ENCODE assay signal across 12 cellular contexts in genomic region chr9:132988244-132989013, GRCh38. TPM values are rescaled to one million over a fixed set of nuclear protein-coding genes. Genes with fewer than 3 reads are reported as not detected.
A peak's percentile ranks its signal among the peaks of the same experiment; 100 is the strongest.
DNase-seq lines count a peak whose midpoint lies in the region; ATAC-seq and TF ChIP-seq lines count a peak whose summit lies in the region.
"Had no signal": no experiment of that assay in that cellular context is flagged by ENCODE, and none has a peak within 500 bp of the region (broad histone marks: within the 10 kb centered on the region; RNA-seq: fewer than 3 reads in every experiment).

No MANE protein-coding gene starts in this region.

- intact Hi-C loops in Panc1 (cut with micrococcal nuclease; ENCODE audit: unreplicated experiment) = no loop called here
- intact Hi-C loops in lower lobe of right lung (cut with DNase I) = no loop called here
- intact Hi-C loops in MCF 10A (cut with micrococcal nuclease) = no loop called here

- peaks cover 0 to 7% of the 10 kb centered on the region in 2 donors for H3K9me3 Mint-ChIP-seq in stimulated activated naive CD8-positive, alpha-beta T cell treated with anti-CD3 and anti-CD28 coated beads, Interleukin-15, amount 100 ng/mL, for 72 hours
- H3K9me3 Mint-ChIP-seq in MCF 10A (ENCODE audit: unreplicated experiment) = no peaks in the 10 kb centered on the region

- H3K27ac Mint-ChIP-seq in stimulated activated naive CD8-positive, alpha-beta T cell treated with anti-CD3 and anti-CD28 coated beads, Interleukin-15, amount 100 ng/mL, for 72 hours = no peak overlapping the region
- no peak overlapping the region for H3K27ac Mint-ChIP-seq in MCF 10A (ENCODE audit: low read depth, unreplicated experiment)
- H3K27ac Mint-ChIP-seq: CD4-positive, CD25-positive, alpha-beta regulatory T cell; IgD-negative memory B cell had no signal

- H3K4me3 ChIP-seq in Panc1 (ENCODE audit: low read depth in 2 of 2, low read length in 2 of 2) (no peak overlapping the region), lower lobe of right lung (no peak overlapping the region)

- no TSS peak for BruUV-seq in Panc1 (replicated peaks; lab: Mats Ljungman, UMichigan)
- BruUV-seq in MCF 10A (replicated peaks; lab: Mats Ljungman, UMichigan) = no TSS peak

- CTCF ChIA-PET in Panc1 (lab: Charles Lee) (interaction anchor here (1.1 kb wide), 1 partner anchor 30 kb away, joined by 6 read pairs; no protein-coding TSS in a partner anchor), MCF 10A (lab: Yijun Ruan, JAX) (interaction anchor here (0.7 kb wide), 1 partner anchor 11 kb away, joined by 3 read pairs; no protein-coding TSS in a partner anchor)

- no peaks in the 10 kb centered on the region for H3K36me3 ChIP-seq in Panc1 (ENCODE audit: control insufficient read depth, insufficient read depth, low read length)
- no peaks in the 10 kb centered on the region for H3K36me3 ChIP-seq in lower lobe of right lung

- TF ChIP-seq CTCF in Panc1 (IDR thresholded peaks at IDR 0.05) = no peak
- TF ChIP-seq CTCF in lower lobe of right lung (IDR thresholded peaks at IDR 0.05) = no peak
- no peak for TF ChIP-seq CTCF in MCF 10A (IDR thresholded peaks at IDR 0.05; ENCODE audit: unreplicated experiment)

- H3K27me3 Mint-ChIP-seq in stimulated activated naive CD8-positive, alpha-beta T cell treated with anti-CD3 and anti-CD28 coated beads, Interleukin-15, amount 100 ng/mL, for 72 hours = peaks cover 76% of the 10 kb centered on the region
- peaks cover 29% of the 10 kb centered on the region for H3K27me3 Mint-ChIP-seq in MCF 10A (ENCODE audit: insufficient read depth, unreplicated experiment)

- H3K4me1 ChIP-seq in Panc1 (ENCODE audit: control insufficient read depth, insufficient read depth, low read length) (no peaks in the 10 kb centered on the region), lower lobe of right lung (no peaks in the 10 kb centered on the region)

- H3K36me3 Mint-ChIP-seq in MCF 10A (ENCODE audit: insufficient read depth, unreplicated experiment) = no peaks in the 10 kb centered on the region
- H3K36me3 Mint-ChIP-seq: CD4-positive, CD25-positive, alpha-beta regulatory T cell; IgD-negative memory B cell had no signal

- in situ Hi-C loops in Panc1 (cut with HindIII; ENCODE audit: low pct_unique_long_range_greater_than_20kb, low sequenced_read_pairs) = no loop called here

- H3K9me3 ChIP-seq in Panc1 (ENCODE audit: control insufficient read depth, insufficient read depth, low read depth, low read length) (no peaks in the 10 kb centered on the region), lower lobe of right lung (no peaks in the 10 kb centered on the region)

- H3K27ac ChIP-seq in Panc1 (ENCODE audit: low read length) (no peak overlapping the region), lower lobe of right lung (no peak overlapping the region)

- peaks cover 17% of the 10 kb centered on the region for H3K4me1 Mint-ChIP-seq in stimulated activated naive CD8-positive, alpha-beta T cell treated with anti-CD3 and anti-CD28 coated beads, Interleukin-15, amount 100 ng/mL, for 72 hours
- no peaks in the 10 kb centered on the region for H3K4me1 Mint-ChIP-seq in MCF 10A (ENCODE audit: insufficient read depth, unreplicated experiment)
- H3K4me1 Mint-ChIP-seq: CD4-positive, CD25-positive, alpha-beta regulatory T cell had no signal

- H3K27me3 ChIP-seq in Panc1 (ENCODE audit: control insufficient read depth, insufficient read depth, low read length) = no peaks in the 10 kb centered on the region
- peaks cover 29% of the 10 kb centered on the region for H3K27me3 ChIP-seq in lower lobe of right lung (ENCODE audit: low read depth)

- no peak for DNase-seq in stimulated activated naive CD8-positive, alpha-beta T cell treated with anti-CD3 and anti-CD28 coated beads, Interleukin-15, amount 100 ng/mL, for 72 hours
- no peak for DNase-seq in stimulated activated naive CD8-positive, alpha-beta T cell treated with anti-CD3 and anti-CD28 coated beads, Interleukin-15, Interleukin-2, amounts not matched to agents 100 U/mL and 50 U/mL, for 24 hours
- DNase-seq in Panc1 (ENCODE audit: low read depth, low spot score) (no peak), lower lobe of right lung (peak; percentile 24), NOMO-1 treated with DMSO at 0.1 percent for 48 hours (lab: John Stamatoyannopoulos, UW; ENCODE audit: unreplicated experiment) (no peak), MCF 10A (ENCODE audit: unreplicated experiment) (no peak), mucosa of gallbladder (ENCODE audit: low spot score) (no peak)
- DNase-seq: CD4-positive, CD25-positive, alpha-beta regulatory T cell; DMS53; GF-D8 had no signal

- no peak overlapping the region for H3K4me3 Mint-ChIP-seq in stimulated activated naive CD8-positive, alpha-beta T cell treated with anti-CD3 and anti-CD28 coated beads, Interleukin-15, amount 100 ng/mL, for 72 hours
- H3K4me3 Mint-ChIP-seq in MCF 10A (ENCODE audit: unreplicated experiment) = no peak overlapping the region
- H3K4me3 Mint-ChIP-seq: CD4-positive, CD25-positive, alpha-beta regulatory T cell; IgD-negative memory B cell had no signal

- POLR2A ChIA-PET in Panc1 (lab: Charles Lee) = no interaction called here
- POLR2A ChIA-PET in MCF 10A (lab: Yijun Ruan, JAX) = no interaction called here

- peak; percentile 19 for ATAC-seq in stimulated activated naive CD8-positive, alpha-beta T cell treated with anti-CD3 and anti-CD28 coated beads, Interleukin-15, amount 100 ng/mL, for 72 hours
- no peak for ATAC-seq in stimulated activated naive CD8-positive, alpha-beta T cell treated with anti-CD3 and anti-CD28 coated beads, Interleukin-15, Interleukin-2, amounts not matched to agents 100 U/mL and 50 U/mL, for 24 hours
- ATAC-seq in Panc1 = 0 out of 2 replicates have a peak, but pooled peaks have one; percentile 12
- no peak for ATAC-seq in lower lobe of right lung

RNA-seq across cellular contexts. Expression of gene GFI1B, which starts 9.9 kb away (rescaled TPM):
- total RNA-seq in Panc1 (2021; ENCODE audit: unreplicated experiment) = 0.08 TPM
- polyA plus RNA-seq in Panc1 (2012; ENCODE audit: insufficient read length) = not detected
- total RNA-seq in lower lobe of right lung = 1.1 TPM
- not detected in 2 replicates for total RNA-seq in MCF 10A (2022)
- total RNA-seq in mucosa of gallbladder = 1.3 TPM
- polyA plus RNA-seq: BJ had no signal

RNA-seq across cellular contexts. Expression of gene GTF3C5, which starts 42.4 kb away (rescaled TPM):
- total RNA-seq in Panc1 (2021; ENCODE audit: unreplicated experiment) = 47.7 TPM
- 52.8 TPM for polyA plus RNA-seq in Panc1 (2012; ENCODE audit: insufficient read length)
- total RNA-seq in lower lobe of right lung = 44.8 TPM
- total RNA-seq in MCF 10A (2022) = 53.9 and 55.4 TPM in 2 replicates
- total RNA-seq in mucosa of gallbladder = 58.8 TPM

RNA-seq across cellular contexts. Expression of gene TSC1, which starts 44.0 kb away (rescaled TPM):
- 27.4 TPM for total RNA-seq in Panc1 (2021; ENCODE audit: unreplicated experiment)
- polyA plus RNA-seq in Panc1 (2012; ENCODE audit: insufficient read length) = 12.7 TPM
- total RNA-seq in lower lobe of right lung = 50.9 TPM
- 36.6 and 48.5 TPM in 2 replicates for total RNA-seq in MCF 10A (2022)
- 54.0 TPM for total RNA-seq in mucosa of gallbladder

Comparison
In these comparisons a context has a peak if more than half of its experiments do, and no peak if none do; other contexts are left out.
1. ATAC-seq: peak in stimulated activated naive CD8-positive, alpha-beta T cell treated with anti-CD3 and anti-CD28 coated beads, Interleukin-15, amount 100 ng/mL, for 72 hours (single experiment) and Panc1 (single experiment); none in stimulated activated naive CD8-positive, alpha-beta T cell treated with anti-CD3 and anti-CD28 coated beads, Interleukin-15, Interleukin-2, amounts not matched to agents 100 U/mL and 50 U/mL, for 24 hours (single experiment) and lower lobe of right lung (0 of 2).